23 cellular contexts compared by ENCODE assay signal in genomic region chr1:51119331-51119730, GRCh38. TPM values are rescaled to one million over a fixed set of nuclear protein-coding genes. Genes with fewer than 3 reads are reported as not detected.
A peak's percentile ranks its signal among the peaks of the same experiment; 100 is the strongest.
DNase-seq lines count a peak whose midpoint lies in the region; ATAC-seq and TF ChIP-seq lines count a peak whose summit lies in the region.
"Had no signal": no experiment of that assay in that cellular context is flagged by ENCODE, and none has a peak within 500 bp of the region (broad histone marks: within the 10 kb centered on the region; RNA-seq: fewer than 3 reads in every experiment).

No MANE protein-coding gene starts in this region.

- H3K79me2 ChIP-seq in mesendoderm (ENCODE audit: control insufficient read depth, insufficient read depth, low read length) = no peaks in the 10 kb centered on the region
- H3K79me2 ChIP-seq in parathyroid adenoma = no peaks in the 10 kb centered on the region

- peak in 3 of 4 donors; percentile 9 to 54 (median 13) for DNase-seq in body of pancreas
- DNase-seq in mesendoderm = peak; percentile 14
- no peak for DNase-seq in T-helper 17 cell
- DNase-seq in activated CD8-positive, alpha-beta T cell treated with anti-CD3 and anti-CD28 coated beads, Interleukin-2, amount 10 ng/mL, durations not matched to agents 7 days and 5 days = no peak
- no peak for DNase-seq in NCI-H1105 (lab: John Stamatoyannopoulos, UW)
- DNase-seq: C1 segment of cervical spinal cord; Calu3; CD4-positive, alpha-beta memory T cell; COR-L47; DMS53; DMS79 treated with DMSO at 0.1 percent for 48 hours; GF-D8; GM23248; H7 had no signal

- no peak for ATAC-seq in body of pancreas
- no peak for ATAC-seq in T-helper 17 cell
- no peak for ATAC-seq in activated CD8-positive, alpha-beta T cell treated with anti-CD3 and anti-CD28 coated beads, Interleukin-2, amount 10 ng/mL, durations not matched to agents 7 days and 5 days
- ATAC-seq in GM19395 (IDR thresholded peaks at IDR 0.05; ENCODE audit: unreplicated experiment) = no peak
- ATAC-seq: HCT116 had no signal

- H3K4me3 ChIP-seq in body of pancreas (no peak overlapping the region), mesendoderm (ENCODE audit: low read length) (no peak overlapping the region), parathyroid adenoma (ENCODE audit: low read depth, low read length) (no peak overlapping the region)
- H3K4me3 ChIP-seq: GM23248 had no signal

- no peak overlapping the region for H3K56ac ChIP-seq in mesendoderm (ENCODE audit: low read length)

- intact Hi-C loops in body of pancreas (cut with DNase I) = no loop called here

- no peak overlapping the region for H3K27ac Mint-ChIP-seq in T-helper 17 cell
- H3K27ac Mint-ChIP-seq in activated CD8-positive, alpha-beta T cell treated with anti-CD3 and anti-CD28 coated beads, Interleukin-2, amount 10 ng/mL, durations not matched to agents 7 days and 5 days = no peak overlapping the region
- H3K27ac Mint-ChIP-seq: CD4-positive, alpha-beta memory T cell had no signal

- H2BK15ac ChIP-seq in mesendoderm (replicated peaks; ENCODE audit: low read depth) = no peak overlapping the region

- TF ChIP-seq CTCF in body of pancreas (IDR thresholded peaks at IDR 0.05) (no peak), parathyroid adenoma (IDR thresholded peaks at IDR 0.05) (no peak)

- no peak overlapping the region for H3K27ac ChIP-seq in body of pancreas
- no peak overlapping the region for H3K27ac ChIP-seq in mesendoderm (ENCODE audit: low read depth, low read length)
- peak overlapping the region; percentile 39 for H3K27ac ChIP-seq in parathyroid adenoma
- H3K27ac ChIP-seq: GM23248 had no signal

- H3K23ac ChIP-seq in mesendoderm (ENCODE audit: low read length) = no peak overlapping the region

- H3K9ac ChIP-seq in mesendoderm (ENCODE audit: low read length) = no peak overlapping the region
- H3K9ac ChIP-seq in parathyroid adenoma = no peak overlapping the region
- H3K9ac ChIP-seq: GM23248 had no signal

- no peak overlapping the region for H3K18ac ChIP-seq in mesendoderm (ENCODE audit: low read length)

- H3K9me3 ChIP-seq in body of pancreas (no peaks in the 10 kb centered on the region), parathyroid adenoma (ENCODE audit: control insufficient read depth, low read length) (no peaks in the 10 kb centered on the region), T-helper 17 cell (ENCODE audit: control insufficient read depth, low read length, poor library complexity, severe bottlenecking) (no peaks in the 10 kb centered on the region)

- H4K8ac ChIP-seq in mesendoderm (ENCODE audit: low read depth, low read length) = no peak overlapping the region

- H3K4me1 Mint-ChIP-seq in T-helper 17 cell = peaks cover 14% of the 10 kb centered on the region
- no peaks in the 10 kb centered on the region for H3K4me1 Mint-ChIP-seq in activated CD8-positive, alpha-beta T cell treated with anti-CD3 and anti-CD28 coated beads, Interleukin-2, amount 10 ng/mL, durations not matched to agents 7 days and 5 days (ENCODE audit: low read depth)
- H3K4me1 Mint-ChIP-seq: CD4-positive, alpha-beta memory T cell had no signal

- POLR2A ChIA-PET in activated CD8-positive, alpha-beta T cell treated with anti-CD3 and anti-CD28 coated beads, Interleukin-2, amount 10 ng/mL, durations not matched to agents 7 days and 5 days (lab: Charles Lee) = no interaction called here

- H3K9me3 Mint-ChIP-seq in activated CD8-positive, alpha-beta T cell treated with anti-CD3 and anti-CD28 coated beads, Interleukin-2, amount 10 ng/mL, durations not matched to agents 7 days and 5 days (ENCODE audit: insufficient read depth) = no peaks in the 10 kb centered on the region
- H3K9me3 Mint-ChIP-seq: CD4-positive, alpha-beta memory T cell had no signal

- peak overlapping the region; percentile 46 for H2AFZ ChIP-seq in parathyroid adenoma
- H2AFZ ChIP-seq: GM23248 had no signal

- no peak overlapping the region for H2BK120ac ChIP-seq in mesendoderm (ENCODE audit: low read depth, low read length)

- H2BK5ac ChIP-seq in mesendoderm (ENCODE audit: low read length) = no peak overlapping the region

- H3K27me3 ChIP-seq in body of pancreas (no peaks in the 10 kb centered on the region), mesendoderm (ENCODE audit: insufficient read depth, low read length, poor library complexity) (no peaks in the 10 kb centered on the region), parathyroid adenoma (ENCODE audit: control insufficient read depth, insufficient read depth, low read length) (no peaks in the 10 kb centered on the region)

- H3K36me3 Mint-ChIP-seq in T-helper 17 cell (ENCODE audit: low read depth) = peaks cover 2% of the 10 kb centered on the region
- H3K36me3 Mint-ChIP-seq in activated CD8-positive, alpha-beta T cell treated with anti-CD3 and anti-CD28 coated beads, Interleukin-2, amount 10 ng/mL, durations not matched to agents 7 days and 5 days (ENCODE audit: low read depth) = no peaks in the 10 kb centered on the region
- H3K36me3 Mint-ChIP-seq: CD4-positive, alpha-beta memory T cell had no signal

- no peaks in the 10 kb centered on the region for H3K36me3 ChIP-seq in body of pancreas (replicated peaks in 1 of 2; ENCODE audit: insufficient read depth in 1 of 2, low read depth in 2 of 2)
- no peaks in the 10 kb centered on the region for H3K36me3 ChIP-seq in mesendoderm (ENCODE audit: control insufficient read depth, insufficient read depth, low read length)
- H3K36me3 ChIP-seq in parathyroid adenoma (ENCODE audit: control insufficient read depth, insufficient read depth, low read length) = no peaks in the 10 kb centered on the region

- H3K4ac ChIP-seq in mesendoderm (ENCODE audit: low read depth, low read length) = no peak overlapping the region

- 23 to 45% methylated on average over 3 of the region's 3 CpGs for WGBS in body of pancreas, 2 donors
- no CpG with 5 or more reads among the region's 3 CpGs for WGBS in mesendoderm (ENCODE audit: extremely low coverage, insufficient coverage, low lambda C conversion rate)

- TF ChIP-seq POLR2A in body of pancreas (IDR thresholded peaks at IDR 0.05) = no peak

- CTCF ChIA-PET in activated CD8-positive, alpha-beta T cell treated with anti-CD3 and anti-CD28 coated beads, Interleukin-2, amount 10 ng/mL, durations not matched to agents 7 days and 5 days (lab: Charles Lee) = interaction anchor here (1.5 kb wide), 1 partner anchor 69 kb away, joined by 4 read pairs; no protein-coding TSS in a partner anchor

- H4K5ac ChIP-seq in mesendoderm (ENCODE audit: low read length) = no peak overlapping the region

- H3K79me1 ChIP-seq in mesendoderm (ENCODE audit: low read length) = no peaks in the 10 kb centered on the region

- peaks cover 59% of the 10 kb centered on the region for H3K27me3 Mint-ChIP-seq in T-helper 17 cell
- H3K27me3 Mint-ChIP-seq in activated CD8-positive, alpha-beta T cell treated with anti-CD3 and anti-CD28 coated beads, Interleukin-2, amount 10 ng/mL, durations not matched to agents 7 days and 5 days (ENCODE audit: low read depth) = peaks cover 31% of the 10 kb centered on the region

- H3K4me2 ChIP-seq in mesendoderm (ENCODE audit: low read length) (no peak overlapping the region), parathyroid adenoma (ENCODE audit: low read length) (no peak overlapping the region)

- peaks cover 4% of the 10 kb centered on the region for H3K4me1 ChIP-seq in body of pancreas
- H3K4me1 ChIP-seq in mesendoderm (ENCODE audit: control insufficient read depth, low read depth, low read length) = no peaks in the 10 kb centered on the region
- peaks cover 7% of the 10 kb centered on the region for H3K4me1 ChIP-seq in parathyroid adenoma

- H3K4me3 Mint-ChIP-seq in T-helper 17 cell = no peak overlapping the region
- no peak overlapping the region for H3K4me3 Mint-ChIP-seq in activated CD8-positive, alpha-beta T cell treated with anti-CD3 and anti-CD28 coated beads, Interleukin-2, amount 10 ng/mL, durations not matched to agents 7 days and 5 days
- H3K4me3 Mint-ChIP-seq: CD4-positive, alpha-beta memory T cell had no signal

- H2AK5ac ChIP-seq in mesendoderm (ENCODE audit: low read length) = no peak overlapping the region

RNA-seq across cellular contexts. Expression of gene C1orf185, which starts 17.3 kb away (rescaled TPM):
- total RNA-seq in body of pancreas (not detected), T-helper 17 cell (not detected)
- not detected for polyA plus RNA-seq in mesendoderm (2013, experiment 1 of 2)
- not detected for polyA plus RNA-seq in mesendoderm (2013, experiment 2 of 2)
- total RNA-seq in activated CD8-positive, alpha-beta T cell treated with anti-CD3 and anti-CD28 coated beads, Interleukin-2, amount 10 ng/mL, durations not matched to agents 7 days and 5 days = not detected
- total RNA-seq: A172; A673; Calu3; CD4-positive, alpha-beta memory T cell; Daoy; G401; GM23248; H1; H7 had no signal
- polyA plus RNA-seq: BJ; CD4-positive, alpha-beta memory T cell; GM23248; H1 had no signal

Comparison
In these comparisons a context has a peak if more than half of its experiments do, and no peak if none do; other contexts are left out.
1. DNase-seq: peak in body of pancreas (3 of 4) and mesendoderm (single experiment); none in T-helper 17 cell (0 of 3), activated CD8-positive, alpha-beta T cell treated with anti-CD3 and anti-CD28 coated beads, Interleukin-2, amount 10 ng/mL, durations not matched to agents 7 days and 5 days (single experiment) and NCI-H1105 (single experiment).